8 cellular contexts compared by ENCODE assay signal in the genomic region with DNA sequence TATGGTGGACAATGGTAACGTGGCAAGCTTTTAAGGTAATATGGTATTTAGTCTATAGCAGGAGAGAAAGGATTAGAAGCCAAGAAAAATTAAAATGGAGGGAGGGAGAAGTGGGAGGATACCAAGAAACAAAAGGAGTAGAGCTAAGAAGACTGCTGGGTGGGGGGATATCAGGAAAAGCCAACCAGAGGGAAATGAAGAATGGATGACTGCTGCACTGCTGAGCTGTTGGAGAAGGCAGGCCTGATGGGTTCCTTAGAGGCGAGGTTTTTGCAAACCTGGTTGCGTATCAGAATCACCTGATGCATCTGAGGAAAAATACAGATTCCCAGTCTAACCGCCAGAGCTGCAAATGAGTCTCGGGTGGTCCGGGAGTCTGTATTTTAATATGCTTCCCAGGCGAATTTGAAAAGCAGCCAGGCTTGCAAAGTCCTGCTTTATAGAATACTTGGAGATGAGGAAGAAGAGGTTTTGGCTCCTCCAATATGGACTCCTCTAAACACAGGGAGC. TPM values are rescaled to one million over a fixed set of nuclear protein-coding genes. Genes with fewer than 3 reads are reported as not detected.
DNase-seq lines count a peak whose midpoint lies in the region; ATAC-seq and TF ChIP-seq lines count a peak whose summit lies in the region.

No MANE protein-coding gene starts in this region.

- H3K9me3 ChIP-seq in BLaER1 treated with 17β-estradiol and CSF1 and Interleukin-3, amounts not matched to agents 10 nM and 100 nM (replicated peaks in 1 of 11): peaks cover 0 to 16% (median 5%) of the 10 kb centered on the region in 11 experiments; a peak in 8 of 22 replicates
- H3K9me3 ChIP-seq in colonic mucosa: no peaks in the 10 kb centered on the region

- peaks cover 34% of the 10 kb centered on the region for H3K79me2 ChIP-seq in KMS-11 (ENCODE audit: insufficient read depth, low read depth)

- peak overlapping the region in 4 of 11 experiments; percentile 79 to 88 (median 84); a peak in 3 of 22 replicates for H3K27ac ChIP-seq in BLaER1 treated with 17β-estradiol and CSF1 and Interleukin-3, amounts not matched to agents 10 nM and 100 nM
- no peak overlapping the region; the same call in 1 of the 2 replicates for H3K27ac ChIP-seq in KMS-11
- H3K27ac ChIP-seq in colonic mucosa: no peak overlapping the region

- H3K9ac ChIP-seq in BLaER1 treated with 17β-estradiol and CSF1 and Interleukin-3, amounts not matched to agents 10 nM and 100 nM: peak overlapping the region in 10 of 11 experiments; percentile 82 to 89 (median 86); a peak in 19 of 22 replicates
- peak overlapping the region; percentile 75; the same call in 1 of the 2 replicates for H3K9ac ChIP-seq in KMS-11
- peak overlapping the region; percentile 77 to 85 for H3K9ac ChIP-seq in colonic mucosa (ENCODE audit: low read depth in 2 of 2, low read length in 2 of 2)

- ATAC-seq in natural killer cell: no peak
- ATAC-seq in GM19467 (IDR thresholded peaks at IDR 0.05; ENCODE audit: unreplicated experiment): no peak
- ATAC-seq in GM18498 (IDR thresholded peaks at IDR 0.05; ENCODE audit: unreplicated experiment): no peak
- ATAC-seq in GM19324 (IDR thresholded peaks at IDR 0.05; ENCODE audit: low FRiP score, unreplicated experiment): no peak
- ATAC-seq in HG02759 (IDR thresholded peaks at IDR 0.05; ENCODE audit: unreplicated experiment): no peak

- no peak overlapping the region for H2AFZ ChIP-seq in KMS-11 (ENCODE audit: low read depth)

- peaks cover 0 to 26% (median 7%) of the 10 kb centered on the region in 11 experiments; a peak in 7 of 22 replicates for H4K20me1 ChIP-seq in BLaER1 treated with 17β-estradiol and CSF1 and Interleukin-3, amounts not matched to agents 10 nM and 100 nM
- no peaks in the 10 kb centered on the region; the same call in 1 of the 2 replicates for H4K20me1 ChIP-seq in KMS-11 (ENCODE audit: insufficient read depth)

- no peaks in the 10 kb centered on the region for H3K36me3 Mint-ChIP-seq in natural killer cell

- intact Hi-C loops in colonic mucosa (cut with DNase I) (no loop called here), natural killer cell (cut with micrococcal nuclease) (loop anchor here (5.0 kb wide), 1 partner anchor 230 kb away; the partner anchor contains the start of gene SLC25A5)

- peaks cover 17 to 33% of the 10 kb centered on the region in 2 donors for H3K4me1 Mint-ChIP-seq in natural killer cell

- H3K4me1 ChIP-seq in BLaER1 treated with 17β-estradiol and CSF1 and Interleukin-3, amounts not matched to agents 10 nM and 100 nM: peaks cover 6 to 18% (median 14%) of the 10 kb centered on the region in 10 experiments; a peak in 16 of 20 replicates
- H3K4me1 ChIP-seq in KMS-11 (ENCODE audit: low read depth, poor library complexity, severe bottlenecking) (peaks cover 30% of the 10 kb centered on the region), colonic mucosa (no peaks in the 10 kb centered on the region)

- TF ChIP-seq CTCF in KMS-11 (conservative IDR thresholded peaks at IDR 0.05; ENCODE audit: low read depth, low read length) (no peak), colonic mucosa (IDR thresholded peaks at IDR 0.05) (no peak), natural killer cell (IDR thresholded peaks at IDR 0.05) (no peak)

- no peaks in the 10 kb centered on the region; a peak in 1 of 22 replicates for H3K27me3 ChIP-seq in BLaER1 treated with 17β-estradiol and CSF1 and Interleukin-3, amounts not matched to agents 10 nM and 100 nM
- H3K27me3 ChIP-seq in KMS-11 (ENCODE audit: insufficient read depth, low read depth) (no peaks in the 10 kb centered on the region), colonic mucosa (no peaks in the 10 kb centered on the region)

- H3K4me3 ChIP-seq in BLaER1 treated with 17β-estradiol and CSF1 and Interleukin-3, amounts not matched to agents 10 nM and 100 nM: peak overlapping the region; percentile 60 to 83 (median 78)
- no peak overlapping the region for H3K4me3 ChIP-seq in KMS-11 (IDR thresholded peaks at IDR 0.05; ENCODE audit: insufficient read depth, low read depth, low read length)
- H3K4me3 ChIP-seq in colonic mucosa: peak overlapping the region; percentile 63

- H3K27ac Mint-ChIP-seq in natural killer cell: peak overlapping the region in 1 of 2 donors; percentile 84

- H3K4me3 Mint-ChIP-seq in natural killer cell: peak overlapping the region; percentile 73

- H3K4me2 ChIP-seq in BLaER1 treated with 17β-estradiol and CSF1 and Interleukin-3, amounts not matched to agents 10 nM and 100 nM: peak overlapping the region; percentile 67 to 86 (median 80)
- H3K4me2 ChIP-seq in KMS-11: peak overlapping the region; percentile 84

- H3K9me3 Mint-ChIP-seq in natural killer cell: no peaks in the 10 kb centered on the region

- H3K36me3 ChIP-seq in BLaER1 treated with 17β-estradiol and CSF1 and Interleukin-3, amounts not matched to agents 10 nM and 100 nM: peaks cover 0 to 27% (median 9%) of the 10 kb centered on the region in 11 experiments; a peak in 14 of 22 replicates
- no peaks in the 10 kb centered on the region for H3K36me3 ChIP-seq in KMS-11 (ENCODE audit: insufficient read depth)
- H3K36me3 ChIP-seq in colonic mucosa: no peaks in the 10 kb centered on the region

- H3K27me3 Mint-ChIP-seq in natural killer cell (ENCODE audit: low read depth in 2 of 2): peaks cover 4 to 29% of the 10 kb centered on the region in 2 donors

- DNase-seq in colonic mucosa (no peak), natural killer cell (no peak)

RNA-seq across cellular contexts. Expression of gene PGRMC1, which starts 1.5 kb away (rescaled TPM):
- total RNA-seq in colonic mucosa (100 to 1,000 TPM; 105 to 132 TPM), natural killer cell (10 to 100 TPM; 11.5 to 13.6 (median 13.2) TPM)

Comparison
In these comparisons a context has a peak if more than half of its experiments do, and no peak if none do; other contexts are left out.
1. RNA of gene PGRMC1, which starts 1.5 kb away (total RNA-seq): 105 to 132 TPM in colonic mucosa; 11.5 to 13.6 TPM in natural killer cell; every median in the first group is over 4 times any median in the second.
2. Peak in every context shown above with its lines, with median percentiles within 50 percentile points of each other: H3K9ac ChIP-seq.